Comparison of ENCODE assay signal across 11 cellular contexts in the genomic region with DNA sequence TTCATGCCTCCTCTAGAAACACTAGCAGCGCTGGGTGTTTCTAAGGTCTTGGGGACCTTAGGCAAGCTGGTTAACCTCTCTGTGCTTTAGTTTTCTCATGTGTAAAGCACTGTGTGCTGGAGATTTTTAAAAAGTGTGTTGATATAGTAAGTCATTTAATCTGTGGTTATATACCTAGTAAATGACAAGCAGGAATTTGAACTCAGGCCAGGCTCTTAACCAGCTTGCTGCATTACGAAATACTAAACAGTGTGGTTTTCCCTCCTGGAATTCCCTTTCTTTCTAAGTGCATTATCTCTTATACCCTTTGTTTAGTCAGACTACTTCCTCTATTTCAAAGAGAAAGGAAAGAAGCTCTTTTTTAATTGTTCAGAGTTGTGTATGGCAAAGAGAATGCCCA. TPM values are rescaled to one million over a fixed set of nuclear protein-coding genes. Genes with fewer than 3 reads are reported as not detected.
DNase-seq lines count a peak whose midpoint lies in the region; ATAC-seq and TF ChIP-seq lines count a peak whose summit lies in the region.
"Had no signal": no experiment of that assay in that cellular context is flagged by ENCODE, and none has a peak within 500 bp of the region (broad histone marks: within the 10 kb centered on the region; RNA-seq: fewer than 3 reads in every experiment).

No MANE protein-coding gene starts in this region.

- POLR2A ChIA-PET in CD4-positive, alpha-beta memory T cell (lab: Charles Lee; ENCODE audit: partially characterized antibody) = interaction anchor here (1.4 kb wide), 1 partner anchor 26 kb away, joined by 5 read pairs; a partner anchor contains a TSS

- no peaks in the 10 kb centered on the region for H3K36me3 Mint-ChIP-seq in mesothelial cell of epicardium
- H3K36me3 Mint-ChIP-seq in CD4-positive, alpha-beta memory T cell = no peaks in the 10 kb centered on the region
- H3K36me3 Mint-ChIP-seq: naive B cell had no signal

- CTCF ChIA-PET in CD4-positive, alpha-beta memory T cell (lab: Charles Lee; ENCODE audit: partially characterized antibody) = interaction anchor here (0.8 to 3.4 kb wide), 6 partner anchors 11 to 479 kb away, joined by 3 to 18 read pairs (median 3); no protein-coding TSS in a partner anchor

- no peak overlapping the region for H3K27ac ChIP-seq in lung (ENCODE audit: low read depth in 1 of 2, low read length in 1 of 2)
- no peak overlapping the region for H3K27ac ChIP-seq in right cardiac atrium (ENCODE audit: low read length)
- H3K27ac ChIP-seq in CD4-positive, alpha-beta memory T cell (ENCODE audit: low read depth, low read length) = no peak overlapping the region

- peaks cover 15% of the 10 kb centered on the region for H3K4me1 Mint-ChIP-seq in mesothelial cell of epicardium
- peaks cover 0 to 4% (median under 1%) of the 10 kb centered on the region in 4 donors for H3K4me1 Mint-ChIP-seq in CD4-positive, alpha-beta memory T cell
- H3K4me1 Mint-ChIP-seq: naive B cell had no signal

- H3K27ac Mint-ChIP-seq in mesothelial cell of epicardium = no peak overlapping the region
- H3K27ac Mint-ChIP-seq in CD4-positive, alpha-beta memory T cell = no peak overlapping the region
- H3K27ac Mint-ChIP-seq: naive B cell; T-helper 1 cell treated with Interleukin-12 subunit alpha and Interleukin-12 subunit beta and Interleukin-4 antibody, amounts not matched to agents 30 μg/mL and 1 μg/mL, for 36 hours had no signal

- no peaks in the 10 kb centered on the region for H3K9me3 Mint-ChIP-seq in mesothelial cell of epicardium
- H3K9me3 Mint-ChIP-seq in CD4-positive, alpha-beta memory T cell = no peaks in the 10 kb centered on the region
- H3K9me3 Mint-ChIP-seq: naive B cell; T-helper 1 cell treated with Interleukin-12 subunit alpha and Interleukin-12 subunit beta and Interleukin-4 antibody, amounts not matched to agents 30 μg/mL and 1 μg/mL, for 36 hours had no signal

- no peaks in the 10 kb centered on the region for H3K27me3 Mint-ChIP-seq in mesothelial cell of epicardium (ENCODE audit: low read depth)
- no peaks in the 10 kb centered on the region for H3K27me3 Mint-ChIP-seq in CD4-positive, alpha-beta memory T cell

- H3K4me1 ChIP-seq in lung (ENCODE audit: control insufficient read depth in 2 of 2, insufficient read depth in 2 of 2, low read length in 2 of 2) (peaks cover 3 to 6% of the 10 kb centered on the region in 2 donors), right cardiac atrium (ENCODE audit: control insufficient read depth, insufficient read depth, low read length) (peaks cover 1% of the 10 kb centered on the region)
- H3K4me1 ChIP-seq in CD4-positive, alpha-beta memory T cell (ENCODE audit: insufficient read depth, low read length) = no peaks in the 10 kb centered on the region

- intact Hi-C loops in right cardiac atrium (cut with DNase I) = loop anchor here in 2 of 4 donors (5.0 to 10.0 kb wide), 2 partner anchors 284 to 286 kb away; no protein-coding TSS in a partner anchor
- intact Hi-C loops in CD4-positive, alpha-beta memory T cell (cut with micrococcal nuclease) = no loop called here

- 34 to 38% methylated on average over 2 of the region's 2 CpGs for WGBS in lung, 2 donors
- 71% methylated on average over 2 of the region's 2 CpGs for WGBS in right cardiac atrium

- H3K36me3 ChIP-seq in lung (ENCODE audit: control insufficient read depth in 2 of 2, insufficient read depth in 2 of 2, low read length in 2 of 2) = no peaks in the 10 kb centered on the region
- H3K36me3 ChIP-seq in CD4-positive, alpha-beta memory T cell (ENCODE audit: insufficient read depth, low read length) = no peaks in the 10 kb centered on the region

- H3K9me3 ChIP-seq in lung (ENCODE audit: control insufficient read depth in 2 of 2, insufficient read depth in 1 of 2, low read length in 1 of 2) = no peaks in the 10 kb centered on the region
- H3K9me3 ChIP-seq in right cardiac atrium (ENCODE audit: control insufficient read depth, low read length) = no peaks in the 10 kb centered on the region
- no peaks in the 10 kb centered on the region for H3K9me3 ChIP-seq in CD4-positive, alpha-beta memory T cell (ENCODE audit: control insufficient read depth in 1 of 2, low read length in 2 of 2)

- DNase-seq in AG09309 (ENCODE audit: low read depth) (peak; percentile 91), LNCaP clone FGC (ENCODE audit: low read depth) (peak; percentile 50), cardiac fibroblast (ENCODE audit: low read depth in 2 of 2) (peak; percentile 81 to 90), lung (ENCODE audit: low spot score) (peak; percentile 48), right cardiac atrium (no peak), mesothelial cell of epicardium (ENCODE audit: low spot score in 2 of 2, unreplicated experiment in 2 of 2) (no peak)
- no peak for DNase-seq in CD4-positive, alpha-beta memory T cell
- DNase-seq: activated naive CD4-positive, alpha-beta T cell; naive B cell had no signal

- no peaks in the 10 kb centered on the region for H3K27me3 ChIP-seq in lung (ENCODE audit: control insufficient read depth, insufficient read depth)
- H3K27me3 ChIP-seq in right cardiac atrium (ENCODE audit: control insufficient read depth, insufficient read depth) = no peaks in the 10 kb centered on the region
- H3K27me3 ChIP-seq in CD4-positive, alpha-beta memory T cell (ENCODE audit: insufficient read depth, low read length) = no peaks in the 10 kb centered on the region

- H3K4me3 Mint-ChIP-seq in mesothelial cell of epicardium = no peak overlapping the region
- H3K4me3 Mint-ChIP-seq in CD4-positive, alpha-beta memory T cell = no peak overlapping the region
- H3K4me3 Mint-ChIP-seq: naive B cell; T-helper 1 cell treated with Interleukin-12 subunit alpha and Interleukin-12 subunit beta and Interleukin-4 antibody, amounts not matched to agents 30 μg/mL and 1 μg/mL, for 36 hours had no signal

- H3K4me3 ChIP-seq in AG09309 (ENCODE audit: control insufficient read depth, low read depth, low read length) (no peak overlapping the region), LNCaP clone FGC (ENCODE audit: low read depth, low read length) (no peak overlapping the region), cardiac fibroblast (replicated peaks in 1 of 2; ENCODE audit: low read depth in 2 of 2, low read length in 2 of 2) (no peak overlapping the region), lung (no peak overlapping the region), right cardiac atrium (ENCODE audit: low read length) (no peak overlapping the region)
- no peak overlapping the region for H3K4me3 ChIP-seq in CD4-positive, alpha-beta memory T cell (ENCODE audit: low read length in 2 of 2)

- peak; percentile 34 for ATAC-seq in lung (ENCODE audit: insufficient read depth, low FRiP score)
- no peak for ATAC-seq in HG03565 (IDR thresholded peaks at IDR 0.05; ENCODE audit: unreplicated experiment)
- ATAC-seq in right cardiac atrium = no peak

- TF ChIP-seq CTCF in AG09309 (IDR thresholded peaks at IDR 0.05; ENCODE audit: control insufficient read depth, insufficient read depth, low read depth, low read length, missing control alignments) = no peak
- no peak for TF ChIP-seq CTCF in LNCaP clone FGC (IDR thresholded peaks at IDR 0.05; ENCODE audit: control insufficient read depth, extremely low read depth, insufficient read depth)
- TF ChIP-seq CTCF in cardiac fibroblast (IDR thresholded peaks at IDR 0.05; ENCODE audit: low read depth, low read length) = no peak
- no peak for TF ChIP-seq CTCF in lung (IDR thresholded peaks at IDR 0.05; ENCODE audit: control extremely low read depth, extremely low read depth)
- no peak for TF ChIP-seq CTCF in mesothelial cell of epicardium (IDR thresholded peaks at IDR 0.05; ENCODE audit: unreplicated experiment)

RNA-seq across cellular contexts. Expression of a gene that starts 26.5 kb away (rescaled TPM):
- total RNA-seq in lung (10 to 100 TPM; 22.4 to 70.8 TPM), right cardiac atrium (10 to 100 TPM; 11.5 to 17.2 (median 15.9) TPM), mesothelial cell of epicardium (135 to 139 TPM (median 136 TPM) in 3 replicates)
- polyA plus RNA-seq in lung (10 to 100 TPM in 1 of 2 donors, 1 to 10 TPM in 1; 6.9 to 10.7 TPM), right cardiac atrium (7.5 TPM)
- total RNA-seq in CD4-positive, alpha-beta memory T cell = 10 to 100 TPM; 11.3 to 15.7 TPM
- 1 to 10 TPM; 1.9 to 7.3 TPM for polyA plus RNA-seq in CD4-positive, alpha-beta memory T cell

Comparison
In these comparisons a context has a peak if more than half of its experiments do, and no peak if none do; other contexts are left out.
1. DNase-seq: peak in AG09309 (single experiment), LNCaP clone FGC (single experiment), cardiac fibroblast (2 of 2) and lung (single experiment); none in right cardiac atrium (0 of 3), mesothelial cell of epicardium (0 of 2) and CD4-positive, alpha-beta memory T cell (0 of 5).